In the genomic region with DNA sequence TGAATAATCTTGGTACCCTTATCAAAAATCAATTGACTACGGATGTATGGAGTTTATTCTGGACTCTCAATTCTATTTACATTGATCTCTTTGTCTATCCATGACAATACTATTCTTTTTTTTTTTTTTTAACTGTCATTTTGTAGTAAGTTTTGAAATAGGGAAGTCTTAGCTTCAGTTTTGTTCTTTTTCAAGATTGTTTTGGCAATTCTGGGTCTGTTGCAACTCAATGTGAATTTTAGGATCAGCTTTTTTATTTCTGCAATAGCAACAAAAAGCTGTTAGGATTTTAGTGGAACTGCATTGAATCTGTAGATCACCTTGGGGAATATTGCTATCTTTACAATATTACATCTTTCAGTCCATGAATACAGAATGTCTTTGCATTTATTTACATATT, we compare ENCODE assay signal across 15 cellular contexts. TPM values are rescaled to one million over a fixed set of nuclear protein-coding genes. Genes with fewer than 3 reads are reported as not detected.
"Had no signal": no experiment of that assay in that cellular context is flagged by ENCODE, and none has a peak within 500 bp of the region (broad histone marks: within the 10 kb centered on the region; RNA-seq: fewer than 3 reads in every experiment).

No MANE protein-coding gene starts in this region.

- ATAC-seq: activated CD4-positive, alpha-beta T cell treated with anti-CD3 and anti-CD28 coated beads for 36 hours; activated T-cell treated with anti-CD3 and anti-CD28 coated beads, Interleukin-2, amount 50 U/mL, for 72 hours; left lung; mucosa of descending colon; naive thymus-derived CD8-positive, alpha-beta T cell had no signal

- DNase-seq: activated CD4-positive, alpha-beta T cell treated with anti-CD3 and anti-CD28 coated beads for 36 hours; activated CD8-positive, alpha-beta memory T cell treated with anti-CD3 and anti-CD28 coated beads, Interleukin-2, amount 50 U/mL, for 48 hours; activated gamma-delta T cell; activated T-cell treated with anti-CD3 and anti-CD28 coated beads, Interleukin-2, amount 50 U/mL, for 72 hours; amniotic stem cell; caudate nucleus; esophagus squamous epithelium; hypothalamus; kidney; left lung; mammary epithelial cell; mucosa of descending colon; naive thymus-derived CD8-positive, alpha-beta T cell; stimulated activated CD4-positive, alpha-beta T cell treated with anti-CD3 and anti-CD28 coated beads, Interleukin-1b, Interleukin-23, amount 100 ng/mL, for 48 hours had no signal

- H3K4me3 Mint-ChIP-seq: activated CD4-positive, alpha-beta T cell treated with anti-CD3 and anti-CD28 coated beads for 36 hours; activated naive CD8-positive, alpha-beta T cell; activated T-cell treated with anti-CD3 and anti-CD28 coated beads, Interleukin-2, amount 50 U/mL, for 72 hours; naive thymus-derived CD8-positive, alpha-beta T cell had no signal

- H3K27me3 Mint-ChIP-seq: activated CD4-positive, alpha-beta T cell treated with anti-CD3 and anti-CD28 coated beads for 36 hours; activated naive CD8-positive, alpha-beta T cell; naive thymus-derived CD8-positive, alpha-beta T cell had no signal

- H3K27ac Mint-ChIP-seq: activated CD4-positive, alpha-beta T cell treated with anti-CD3 and anti-CD28 coated beads for 36 hours; activated naive CD8-positive, alpha-beta T cell; activated T-cell treated with anti-CD3 and anti-CD28 coated beads, Interleukin-2, amount 50 U/mL, for 72 hours had no signal

- H3K9me3 Mint-ChIP-seq: activated T-cell treated with anti-CD3 and anti-CD28 coated beads, Interleukin-2, amount 50 U/mL, for 72 hours had no signal

RNA-seq across cellular contexts. Expression of gene BTLA, which starts 21.4 kb away (rescaled TPM):
- polyA plus RNA-seq: mammary epithelial cell had no signal
